Comparison of ENCODE assay signal across 1 cellular context in genomic region chr11:12863605-12864121, GRCh38.
TF ChIP-seq lines count a peak whose summit lies in the region.

No MANE protein-coding gene starts in this region.

TF ChIP-seq in WTC11, 78 proteins besides CTCF, POLR2A, EP300 and RAD21 (continued from another document):
- TF ChIP-seq, protein P1, sequence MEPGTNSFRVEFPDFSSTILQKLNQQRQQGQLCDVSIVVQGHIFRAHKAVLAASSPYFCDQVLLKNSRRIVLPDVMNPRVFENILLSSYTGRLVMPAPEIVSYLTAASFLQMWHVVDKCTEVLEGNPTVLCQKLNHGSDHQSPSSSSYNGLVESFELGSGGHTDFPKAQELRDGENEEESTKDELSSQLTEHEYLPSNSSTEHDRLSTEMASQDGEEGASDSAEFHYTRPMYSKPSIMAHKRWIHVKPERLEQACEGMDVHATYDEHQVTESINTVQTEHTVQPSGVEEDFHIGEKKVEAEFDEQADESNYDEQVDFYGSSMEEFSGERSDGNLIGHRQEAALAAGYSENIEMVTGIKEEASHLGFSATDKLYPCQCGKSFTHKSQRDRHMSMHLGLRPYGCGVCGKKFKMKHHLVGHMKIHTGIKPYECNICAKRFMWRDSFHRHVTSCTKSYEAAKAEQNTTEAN (CRISPR knock-in tag; IDR thresholded peaks at IDR 0.05) = no peak
- no peak for TF ChIP-seq E2F4 (CRISPR knock-in tag; IDR thresholded peaks at IDR 0.05; ENCODE audit: borderline replicate concordance, low read depth)
- no peak for TF ChIP-seq ATF3 (CRISPR knock-in tag; conservative IDR thresholded peaks at IDR 0.05)
- TF ChIP-seq SMAD3 (CRISPR knock-in tag; IDR thresholded peaks at IDR 0.05; ENCODE audit: borderline replicate concordance) = no peak
- no peak for TF ChIP-seq NFYB (CRISPR knock-in tag; conservative IDR thresholded peaks at IDR 0.05; ENCODE audit: low read depth)
- TF ChIP-seq PRRX2 (CRISPR knock-in tag; IDR thresholded peaks at IDR 0.05) = no peak
- TF ChIP-seq ESRRA (CRISPR knock-in tag; IDR thresholded peaks at IDR 0.05; ENCODE audit: borderline replicate concordance) = no peak
TF ChIP-seq in WTC11: peak in this region for 0.
